ENCODE assay signal across 8 cellular contexts in genomic region chr17:19448341-19449268, GRCh38. TPM values are rescaled to one million over a fixed set of nuclear protein-coding genes. Genes with fewer than 3 reads are reported as not detected.
A peak's percentile ranks its signal among the peaks of the same experiment; 100 is the strongest.
DNase-seq lines count a peak whose midpoint lies in the region; ATAC-seq and TF ChIP-seq lines count a peak whose summit lies in the region.

No MANE protein-coding gene starts in this region.

- H3K4me3 ChIP-seq in HAP-1: no peak overlapping the region
- H3K4me3 ChIP-seq in ascending aorta: no peak overlapping the region
- H3K4me3 ChIP-seq in hepatocyte: no peak overlapping the region
- no peak overlapping the region for H3K4me3 ChIP-seq in skeletal muscle cell (ENCODE audit: low read depth, low read length)

- peaks cover 18% of the 10 kb centered on the region for H3K4me1 ChIP-seq in HAP-1
- H3K4me1 ChIP-seq in ascending aorta: peaks cover 14 to 24% of the 10 kb centered on the region in 2 donors
- peaks cover 24% of the 10 kb centered on the region for H3K4me1 ChIP-seq in hepatocyte (ENCODE audit: insufficient read depth)

- no peak for ATAC-seq in HG03378 (IDR thresholded peaks at IDR 0.05; ENCODE audit: unreplicated experiment)
- no peak for ATAC-seq in HG02981 (IDR thresholded peaks at IDR 0.05; ENCODE audit: unreplicated experiment)
- ATAC-seq in activated T-cell treated with anti-CD3 and anti-CD28 coated beads, Interleukin-2, amount 50 U/mL, for 72 hours (replicated peaks in 1 of 2): no peak

- no peak overlapping the region for H3K4me3 Mint-ChIP-seq in activated T-cell treated with anti-CD3 and anti-CD28 coated beads, Interleukin-2, amount 50 U/mL, for 72 hours

- H3K9me3 Mint-ChIP-seq in activated T-cell treated with anti-CD3 and anti-CD28 coated beads, Interleukin-2, amount 50 U/mL, for 72 hours: peaks cover 0 to 2% of the 10 kb centered on the region in 2 donors

- no peaks in the 10 kb centered on the region for H3K36me3 ChIP-seq in HAP-1 (replicated peaks)
- H3K36me3 ChIP-seq in ascending aorta: no peaks in the 10 kb centered on the region
- no peaks in the 10 kb centered on the region for H3K36me3 ChIP-seq in hepatocyte (replicated peaks; ENCODE audit: insufficient read depth, low read depth)

- intact Hi-C loops in ascending aorta (cut with DNase I): loop anchor here (1.0 to 5.0 kb wide), 4 partner anchors 58 to 319 kb away; no protein-coding TSS in a partner anchor

- peaks cover 0 to 3% of the 10 kb centered on the region in 2 donors for H3K36me3 Mint-ChIP-seq in activated T-cell treated with anti-CD3 and anti-CD28 coated beads, Interleukin-2, amount 50 U/mL, for 72 hours (ENCODE audit: insufficient read depth in 2 of 2)

- in situ Hi-C loops in HAP-1 (cut with MboI; ENCODE audit: low sequenced_read_pairs): loop anchor here (5.0 kb wide), 1 partner anchor 86 kb away; the partner anchor contains the start of gene B9D1

- H3K9me2 ChIP-seq in hepatocyte (replicated peaks; ENCODE audit: insufficient read depth): no peaks in the 10 kb centered on the region

- 0 out of 2 replicates have a peak, but pooled peaks cover 3% of the 10 kb centered on the region for H3K9me3 ChIP-seq in HAP-1
- no peaks in the 10 kb centered on the region for H3K9me3 ChIP-seq in ascending aorta
- H3K9me3 ChIP-seq in hepatocyte (ENCODE audit: low read depth): peaks cover 3% of the 10 kb centered on the region

- H4K20me1 ChIP-seq in hepatocyte (ENCODE audit: insufficient read depth, poor library complexity, severe bottlenecking): no peaks in the 10 kb centered on the region

- DNase-seq in HAP-1 (ENCODE audit: low spot score in 2 of 2) (peak; percentile 74 to 83), ascending aorta (ENCODE audit: low spot score in 2 of 2) (peak in 1 of 2 donors; percentile 85), hepatocyte (ENCODE audit: low spot score) (peak; percentile 77), skeletal muscle cell (ENCODE audit: low read depth) (peak; percentile 88), DMS153 treated with DMSO at 0.1 percent for 48 hours (lab: John Stamatoyannopoulos, UW; ENCODE audit: unreplicated experiment) (no peak)
- DNase-seq in activated T-cell treated with anti-CD3 and anti-CD28 coated beads, Interleukin-2, amount 50 U/mL, for 72 hours: no peak

- peak overlapping the region; percentile 18 for H3K4me2 ChIP-seq in hepatocyte

- H3K4me1 Mint-ChIP-seq in activated T-cell treated with anti-CD3 and anti-CD28 coated beads, Interleukin-2, amount 50 U/mL, for 72 hours (ENCODE audit: low read depth): peaks cover 5% of the 10 kb centered on the region

- H3K27me3 ChIP-seq in HAP-1 (ENCODE audit: low read depth): no peaks in the 10 kb centered on the region
- no peaks in the 10 kb centered on the region for H3K27me3 ChIP-seq in ascending aorta
- no peaks in the 10 kb centered on the region for H3K27me3 ChIP-seq in hepatocyte

- no peak overlapping the region for H3K27ac Mint-ChIP-seq in activated T-cell treated with anti-CD3 and anti-CD28 coated beads, Interleukin-2, amount 50 U/mL, for 72 hours

- TF ChIP-seq CTCF in ascending aorta (IDR thresholded peaks at IDR 0.05) (no peak), hepatocyte (IDR thresholded peaks at IDR 0.05; ENCODE audit: poor library complexity) (no peak)

- WGBS in hepatocyte (ENCODE audit: low lambda C conversion rate, missing lambda C conversion rate): 39% methylated on average over 8 of the region's 8 CpGs

- peaks cover 12% of the 10 kb centered on the region for H3K27me3 Mint-ChIP-seq in activated T-cell treated with anti-CD3 and anti-CD28 coated beads, Interleukin-2, amount 50 U/mL, for 72 hours (ENCODE audit: low read depth)

- no peak overlapping the region for H2AFZ ChIP-seq in hepatocyte

- H3K27ac ChIP-seq in ascending aorta (peak overlapping the region; percentile 85 to 89), hepatocyte (peak overlapping the region; percentile 86)

- no peaks in the 10 kb centered on the region for H3K79me2 ChIP-seq in hepatocyte

RNA-seq across cellular contexts. Expression of gene RNF112, which starts 37.6 kb away (rescaled TPM):
- total RNA-seq in ascending aorta: 0.53 TPM
- total RNA-seq in hepatocyte: 5.4 and 7.8 TPM in 2 replicates
- 8.6 and 11.3 TPM in 2 replicates for polyA plus RNA-seq in hepatocyte
- total RNA-seq in activated T-cell treated with anti-CD3 and anti-CD28 coated beads, Interleukin-2, amount 50 U/mL, for 72 hours: 1 to 10 TPM in 1 of 2 donors, under 1 TPM in 1; 0.84 to 1.6 TPM

Comparison
In these comparisons a context has a peak if more than half of its experiments do, and no peak if none do; other contexts are left out.
1. DNase-seq: peak in HAP-1 (2 of 2), hepatocyte (single experiment) and skeletal muscle cell (single experiment); none in activated T-cell treated with anti-CD3 and anti-CD28 coated beads, Interleukin-2, amount 50 U/mL, for 72 hours (0 of 2) and DMS153 treated with DMSO at 0.1 percent for 48 hours (single experiment).